In the genomic region with DNA sequence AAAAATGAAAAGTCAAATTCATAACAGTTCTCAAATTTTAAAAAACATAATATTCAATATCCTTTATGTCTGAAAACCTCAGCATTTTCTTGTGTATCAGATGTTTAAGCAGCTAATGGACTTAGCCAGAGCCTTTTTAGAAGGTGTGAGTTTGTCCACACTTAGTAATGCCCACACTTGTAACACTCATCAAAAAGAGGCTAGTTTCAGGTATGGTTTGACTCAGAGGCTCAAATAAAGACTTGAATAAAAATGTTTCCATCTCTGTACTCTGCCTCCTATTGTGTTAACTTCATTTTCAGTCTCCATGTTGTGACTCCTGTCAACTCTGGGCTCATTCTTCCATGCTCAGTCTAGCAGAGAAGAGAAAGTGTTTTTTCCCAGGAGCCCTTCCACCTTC, we compare ENCODE assay signal across 34 cellular contexts.
DNase-seq lines count a peak whose midpoint lies in the region; ATAC-seq lines count a peak whose summit lies in the region.
"Had no signal": no experiment of that assay in that cellular context is flagged by ENCODE, and none has a peak within 500 bp of the region (broad histone marks: within the 10 kb centered on the region; RNA-seq: fewer than 3 reads in every experiment).

No MANE protein-coding gene starts in this region.

- peak; percentile 26 for ATAC-seq in activated CD4-positive, alpha-beta T cell treated with anti-CD3 and anti-CD28 coated beads for 36 hours
- ATAC-seq in GM19351 (IDR thresholded peaks at IDR 0.05; ENCODE audit: unreplicated experiment) (peak; percentile 67), HG03442 (IDR thresholded peaks at IDR 0.05; ENCODE audit: unreplicated experiment) (peak; percentile 58)
- ATAC-seq: activated T-cell treated with anti-CD3 and anti-CD28 coated beads, Interleukin-2, amount 50 U/mL, for 4 hours; left cardiac atrium; naive thymus-derived CD8-positive, alpha-beta T cell; psoas muscle; sciatic nerve had no signal

- intact Hi-C loops in activated CD4-positive, alpha-beta T cell treated with anti-CD3 and anti-CD28 coated beads for 36 hours (cut with DNase I, micrococcal nuclease), result no loop called here

- no peak overlapping the region for H3K27ac ChIP-seq in substantia nigra (ENCODE audit: low read depth, low read length, poor library complexity, severe bottlenecking)
- H3K27ac ChIP-seq: adrenal gland, C4-2B, HL-60, psoas muscle, VCaP had no signal

- no peaks in the 10 kb centered on the region for H3K36me3 Mint-ChIP-seq in activated CD4-positive, alpha-beta T cell treated with anti-CD3 and anti-CD28 coated beads for 36 hours (ENCODE audit: low read depth)
- no peaks in the 10 kb centered on the region for H3K36me3 Mint-ChIP-seq in stimulated activated naive CD8-positive, alpha-beta T cell treated with anti-CD3 and anti-CD28 coated beads, Interleukin-15, Interleukin-2, amounts not matched to agents 100 ng/mL and 50 ng/mL, for 24 hours (ENCODE audit: low read depth)
- H3K36me3 Mint-ChIP-seq: immature natural killer cell; naive thymus-derived CD8-positive, alpha-beta T cell had no signal

- POLR2A ChIA-PET in activated CD4-positive, alpha-beta T cell treated with anti-CD3 and anti-CD28 coated beads for 36 hours (lab: Charles Lee), result no interaction called here

- peaks cover 7% of the 10 kb centered on the region for H3K4me1 Mint-ChIP-seq in activated CD4-positive, alpha-beta T cell treated with anti-CD3 and anti-CD28 coated beads for 36 hours
- H3K4me1 Mint-ChIP-seq in stimulated activated naive CD8-positive, alpha-beta T cell treated with anti-CD3 and anti-CD28 coated beads, Interleukin-15, Interleukin-2, amounts not matched to agents 100 ng/mL and 50 ng/mL, for 24 hours (ENCODE audit: low read depth), result peaks cover 22% of the 10 kb centered on the region
- H3K4me1 Mint-ChIP-seq: activated CD4-positive, alpha-beta T cell treated with anti-CD3 and anti-CD28 coated beads, Interleukin-2, amount 10 ng/mL, durations not matched to agents 7 days and 5 days; central memory CD8-positive, alpha-beta T cell; immature natural killer cell; naive thymus-derived CD8-positive, alpha-beta T cell had no signal

- no peak for DNase-seq in activated CD4-positive, alpha-beta T cell treated with anti-CD3 and anti-CD28 coated beads for 36 hours
- no peak for DNase-seq in activated CD4-positive, alpha-beta T cell treated with anti-CD3 and anti-CD28 coated beads for 1 hour
- DNase-seq in substantia nigra (lab: John Stamatoyannopoulos, UW) (no peak), COR-L47 (lab: John Stamatoyannopoulos, UW) (no peak)
- DNase-seq in stimulated activated CD4-positive, alpha-beta T cell treated with anti-CD3 and anti-CD28 coated beads, Interleukin-4, amount 100 ng/mL, for 4 hours, result no peak
- DNase-seq: 8988T; activated CD4-positive, alpha-beta T cell treated with anti-CD3 and anti-CD28 coated beads, Interleukin-2, amount 10 ng/mL, durations not matched to agents 7 days and 5 days; activated T-cell treated with anti-CD3 and anti-CD28 coated beads, Interleukin-2, amount 50 U/mL, for 4 hours; adrenal gland; Caco-2; endodermal cell; immature natural killer cell; KG1; left cardiac atrium; MM.1S; naive thymus-derived CD8-positive, alpha-beta T cell; NCI-H1105 treated with DMSO at 0.1 percent for 48 hours; NCI-H1930; NCI-H2171 treated with DMSO at 0.1 percent for 48 hours; NCI-H510A; nucleus accumbens; psoas muscle; stimulated activated CD4-positive, alpha-beta T cell treated with anti-CD3 and anti-CD28 coated beads, Interleukin-2, amount 100 ng/mL, for 48 hours; SW 1271; trophoblast cell had no signal

- no peak overlapping the region for H3K27ac Mint-ChIP-seq in activated CD4-positive, alpha-beta T cell treated with anti-CD3 and anti-CD28 coated beads for 36 hours
- H3K27ac Mint-ChIP-seq in stimulated activated naive CD8-positive, alpha-beta T cell treated with anti-CD3 and anti-CD28 coated beads, Interleukin-15, Interleukin-2, amounts not matched to agents 100 ng/mL and 50 ng/mL, for 24 hours, result peak overlapping the region; percentile 41
- H3K27ac Mint-ChIP-seq: activated CD4-positive, alpha-beta T cell treated with anti-CD3 and anti-CD28 coated beads, Interleukin-2, amount 10 ng/mL, durations not matched to agents 7 days and 5 days; dendritic cell treated with granulocyte-macrophage colony-stimulating factor and Interleukin-4, amounts not matched to agents 40 ng/mL and 50 ng/mL, for 4 days; endodermal cell; immature natural killer cell; naive thymus-derived CD8-positive, alpha-beta T cell had no signal

- peaks cover 16% of the 10 kb centered on the region for H3K27me3 Mint-ChIP-seq in activated CD4-positive, alpha-beta T cell treated with anti-CD3 and anti-CD28 coated beads for 36 hours
- H3K27me3 Mint-ChIP-seq in stimulated activated naive CD8-positive, alpha-beta T cell treated with anti-CD3 and anti-CD28 coated beads, Interleukin-15, Interleukin-2, amounts not matched to agents 100 ng/mL and 50 ng/mL, for 24 hours, result peaks cover 22% of the 10 kb centered on the region

- no peak overlapping the region for H3K4me3 Mint-ChIP-seq in activated CD4-positive, alpha-beta T cell treated with anti-CD3 and anti-CD28 coated beads for 36 hours
- H3K4me3 Mint-ChIP-seq in stimulated activated naive CD8-positive, alpha-beta T cell treated with anti-CD3 and anti-CD28 coated beads, Interleukin-15, Interleukin-2, amounts not matched to agents 100 ng/mL and 50 ng/mL, for 24 hours, result peak overlapping the region; percentile 19
- H3K4me3 Mint-ChIP-seq: activated CD4-positive, alpha-beta T cell treated with anti-CD3 and anti-CD28 coated beads, Interleukin-2, amount 10 ng/mL, durations not matched to agents 7 days and 5 days; activated T-cell treated with anti-CD3 and anti-CD28 coated beads, Interleukin-2, amount 50 U/mL, for 4 hours; central memory CD8-positive, alpha-beta T cell; dendritic cell treated with granulocyte-macrophage colony-stimulating factor and Interleukin-4, amounts not matched to agents 40 ng/mL and 50 ng/mL, for 4 days; endodermal cell; immature natural killer cell; naive thymus-derived CD8-positive, alpha-beta T cell had no signal

- no peaks in the 10 kb centered on the region for H3K9me3 Mint-ChIP-seq in activated CD4-positive, alpha-beta T cell treated with anti-CD3 and anti-CD28 coated beads for 36 hours (ENCODE audit: low read depth)
- peaks cover 3% of the 10 kb centered on the region for H3K9me3 Mint-ChIP-seq in stimulated activated naive CD8-positive, alpha-beta T cell treated with anti-CD3 and anti-CD28 coated beads, Interleukin-15, Interleukin-2, amounts not matched to agents 100 ng/mL and 50 ng/mL, for 24 hours
- H3K9me3 Mint-ChIP-seq: activated CD4-positive, alpha-beta T cell treated with anti-CD3 and anti-CD28 coated beads, Interleukin-2, amount 10 ng/mL, durations not matched to agents 7 days and 5 days; activated T-cell treated with anti-CD3 and anti-CD28 coated beads, Interleukin-2, amount 50 U/mL, for 4 hours; central memory CD8-positive, alpha-beta T cell; dendritic cell treated with granulocyte-macrophage colony-stimulating factor and Interleukin-4, amounts not matched to agents 40 ng/mL and 50 ng/mL, for 4 days; endodermal cell; naive thymus-derived CD8-positive, alpha-beta T cell had no signal

- CTCF ChIA-PET in activated CD4-positive, alpha-beta T cell treated with anti-CD3 and anti-CD28 coated beads for 36 hours (lab: Charles Lee), result no interaction called here
